1 cellular context compared by ENCODE assay signal in the genomic region with DNA sequence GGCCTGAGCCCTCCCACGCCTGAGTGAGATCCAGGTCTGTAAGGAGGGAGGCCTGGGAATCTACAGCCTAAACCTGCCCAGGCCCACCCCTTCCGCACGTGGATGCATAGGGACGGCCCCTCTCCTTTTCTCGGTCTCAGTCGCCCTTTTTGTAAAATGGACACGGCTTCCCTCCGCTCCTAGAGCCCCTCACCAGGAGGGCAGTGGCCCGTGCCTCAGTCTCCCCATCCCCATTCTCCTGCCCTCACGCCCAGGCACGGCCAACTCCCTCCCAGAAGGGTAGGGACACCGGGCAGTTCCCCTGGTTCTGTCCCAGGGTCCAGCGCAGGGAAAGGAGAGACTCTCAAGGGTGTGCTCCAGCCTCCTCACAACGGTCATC.
TF ChIP-seq lines count a peak whose summit lies in the region.

No MANE protein-coding gene starts in this region.

TF ChIP-seq in K562, 482 proteins besides CTCF, POLR2A, EP300 and RAD21 (continued from another document):
- TF ChIP-seq TAF1 (IDR thresholded peaks at IDR 0.05; ENCODE audit: control insufficient read depth, extremely low read depth, insufficient read depth, low read length, severe bottlenecking) (no peak), SMARCA4 (IDR thresholded peaks at IDR 0.05) (no peak), ASH1L (IDR thresholded peaks at IDR 0.05; ENCODE audit: borderline replicate concordance, low read depth, partially characterized antibody) (no peak)
TF ChIP-seq in K562: peak in this region for 10.
